9 cellular contexts compared by ENCODE assay signal in genomic region chr6:143427109-143427817, GRCh38. TPM values are rescaled to one million over a fixed set of nuclear protein-coding genes. Genes with fewer than 3 reads are reported as not detected.
DNase-seq lines count a peak whose midpoint lies in the region; ATAC-seq, FAIRE-seq and TF ChIP-seq lines count a peak whose summit lies in the region.
"Had no signal": no experiment of that assay in that cellular context is flagged by ENCODE, and none has a peak within 500 bp of the region (broad histone marks: within the 10 kb centered on the region; RNA-seq: fewer than 3 reads in every experiment).

No MANE protein-coding gene starts in this region.

- H3K27ac Mint-ChIP-seq in Calu3 (ENCODE audit: unreplicated experiment): no peak overlapping the region

- no peaks in the 10 kb centered on the region for H3K4me1 Mint-ChIP-seq in Calu3 (ENCODE audit: low read depth, unreplicated experiment)

- FAIRE-seq in endometrium (lab: Jason Lieb, UNC): peak; percentile 45
- FAIRE-seq: colon had no signal

- TF ChIP-seq CTCF in Calu3 (IDR thresholded peaks at IDR 0.05; ENCODE audit: unreplicated experiment): peak; percentile 81

- no peaks in the 10 kb centered on the region for H3K27me3 Mint-ChIP-seq in Calu3 (ENCODE audit: unreplicated experiment)

- BruUV-seq in Calu3 (replicated peaks; lab: Mats Ljungman, UMichigan): no TSS peak

- DNase-seq in Calu3: peak; percentile 66
- peak; percentile 39 for DNase-seq in NCI-H774 (lab: John Stamatoyannopoulos, UW)
- DNase-seq in activated CD8-positive, alpha-beta memory T cell treated with anti-CD3 and anti-CD28 coated beads for 24 hours: peak; percentile 82
- DNase-seq in mucosa of gallbladder (ENCODE audit: low spot score): peak; percentile 67
- DNase-seq in stimulated activated CD8-positive, alpha-beta memory T cell treated with anti-CD3 and anti-CD28 coated beads, Interleukin-7, amount 100 ng/mL, for 1 hour (ENCODE audit: low read depth in 2 of 2): peak; percentile 40 to 46

- intact Hi-C loops in Calu3 (cut with micrococcal nuclease; ENCODE audit: unreplicated experiment): loop anchor here (5.0 to 10.0 kb wide), 4 partner anchors 195 to 955 kb away; partner anchors contain the start of gene HIVEP2

- no peaks in the 10 kb centered on the region for H3K9me3 Mint-ChIP-seq in Calu3 (ENCODE audit: low read depth, unreplicated experiment)

- CTCF ChIA-PET in Calu3 (lab: Charles Lee): interaction anchor here (0.6 to 1.3 kb wide), 4 partner anchors 194 to 953 kb away, joined by 3 to 12 read pairs (median 4); no protein-coding TSS in a partner anchor

- no peak overlapping the region for H3K4me3 Mint-ChIP-seq in Calu3 (ENCODE audit: low read depth, unreplicated experiment)

- ATAC-seq in GM19452 (IDR thresholded peaks at IDR 0.05; ENCODE audit: unreplicated experiment): peak; percentile 99
- peak; percentile 99 for ATAC-seq in HG03469 (IDR thresholded peaks at IDR 0.05; ENCODE audit: unreplicated experiment)

- no peaks in the 10 kb centered on the region for H3K36me3 Mint-ChIP-seq in Calu3 (ENCODE audit: insufficient read depth, unreplicated experiment)

RNA-seq across cellular contexts. Expression of gene ADAT2, which starts 23.2 kb away (rescaled TPM):
- total RNA-seq in Calu3 (2022) (9.9 and 12.0 TPM in 2 replicates), mucosa of gallbladder (2.5 TPM)

RNA-seq across cellular contexts. Expression of gene PEX3, which starts 23.3 kb away (rescaled TPM):
- total RNA-seq in Calu3 (2022): 13.6 and 16.0 TPM in 2 replicates
- 14.7 TPM for total RNA-seq in mucosa of gallbladder

Comparison
In these comparisons a context has a peak if more than half of its experiments do, and no peak if none do; other contexts are left out.
1. Peak in every context shown above with its lines: DNase-seq and ATAC-seq.